Comparison of ENCODE assay signal across 8 cellular contexts in genomic region chr12:642633-643477, GRCh38. TPM values are rescaled to one million over a fixed set of nuclear protein-coding genes. Genes with fewer than 3 reads are reported as not detected.
DNase-seq lines count a peak whose midpoint lies in the region; ATAC-seq and TF ChIP-seq lines count a peak whose summit lies in the region.

No MANE protein-coding gene starts in this region.

- peak in 1 of 2 donors; percentile 56 for TF ChIP-seq POLR2A in Peyer's patch (IDR thresholded peaks at IDR 0.05)

- H3K27me3 ChIP-seq in Peyer's patch (no peaks in the 10 kb centered on the region), stomach smooth muscle (ENCODE audit: control insufficient read depth in 1 of 2, insufficient read depth in 2 of 2, low read length in 2 of 2) (no peaks in the 10 kb centered on the region)

- H3K27ac Mint-ChIP-seq in nephron progenitor cell, result no peak overlapping the region

- H3K4me1 ChIP-seq in Peyer's patch (peaks cover 0 to 9% (median 2%) of the 10 kb centered on the region in 4 donors), stomach smooth muscle (ENCODE audit: control insufficient read depth, insufficient read depth, low read length) (peaks cover 29% of the 10 kb centered on the region)

- H3K36me3 ChIP-seq in Peyer's patch (no peaks in the 10 kb centered on the region), stomach smooth muscle (ENCODE audit: control insufficient read depth in 2 of 2, insufficient read depth in 2 of 2, low read length in 2 of 2) (no peaks in the 10 kb centered on the region)

- peak overlapping the region; percentile 67 to 82 for H3K9ac ChIP-seq in stomach smooth muscle (ENCODE audit: low read length in 2 of 2)

- H3K36me3 Mint-ChIP-seq in nephron progenitor cell (ENCODE audit: low read depth), result no peaks in the 10 kb centered on the region

- TF ChIP-seq CTCF in AG09319 (IDR thresholded peaks at IDR 0.05; ENCODE audit: low read depth, low read length) (peak; percentile 27), Peyer's patch (IDR thresholded peaks at IDR 0.05) (peak; percentile 31 to 56 (median 50)), foreskin fibroblast (IDR thresholded peaks at IDR 0.05; ENCODE audit: low read depth, low read length) (peak; percentile 19), nephron progenitor cell (IDR thresholded peaks at IDR 0.05) (peak; percentile 36)

- no peaks in the 10 kb centered on the region for H3K9me3 ChIP-seq in Peyer's patch
- H3K9me3 ChIP-seq in stomach smooth muscle (ENCODE audit: control insufficient read depth in 2 of 2, low read length in 2 of 2), result no peaks in the 10 kb centered on the region

- peaks cover 7% of the 10 kb centered on the region for H3K9me3 Mint-ChIP-seq in nephron progenitor cell

- H3K4me3 Mint-ChIP-seq in nephron progenitor cell, result peak overlapping the region; percentile 76

- H3K27ac ChIP-seq in Peyer's patch, result peak overlapping the region; percentile 86 to 99 (median 98)
- H3K27ac ChIP-seq in stomach smooth muscle (ENCODE audit: low read length), result peak overlapping the region; percentile 74

- ATAC-seq in GM18907 (IDR thresholded peaks at IDR 0.05; ENCODE audit: unreplicated experiment), result peak; percentile 60
- ATAC-seq in HG03139 (IDR thresholded peaks at IDR 0.05; ENCODE audit: unreplicated experiment), result peak; percentile 66

- DNase-seq in AG09319 (ENCODE audit: extremely low read depth, low read depth) (peak; percentile 19), Peyer's patch (peak; percentile 83 to 93 (median 86)), foreskin fibroblast (peak; percentile 60 to 81), nephron progenitor cell (peak; percentile 75)
- peak; percentile 91 for DNase-seq in activated effector memory CD4-positive, alpha-beta T cell treated with anti-CD3 and anti-CD28 coated beads, Interleukin-2, amount 50 U/mL, for 16 hours

- no peaks in the 10 kb centered on the region for H3K27me3 Mint-ChIP-seq in nephron progenitor cell (ENCODE audit: low read depth, poor library complexity)

- peak overlapping the region; percentile 72 to 86 (median 80) for H3K4me3 ChIP-seq in Peyer's patch
- H3K4me3 ChIP-seq in foreskin fibroblast (ENCODE audit: low read depth in 1 of 2, low read length in 2 of 2), result peak overlapping the region; percentile 50 to 57
- peak overlapping the region; percentile 75 to 78 for H3K4me3 ChIP-seq in stomach smooth muscle (ENCODE audit: low read length in 2 of 2)

- peaks cover 36% of the 10 kb centered on the region for H3K4me1 Mint-ChIP-seq in nephron progenitor cell

RNA-seq across cellular contexts. Expression of gene NINJ2, which starts 20.4 kb away (rescaled TPM):
- 1 to 10 TPM in 3 of 4 donors, not detected in 1; 3.8 to 8.3 (median 5.2) TPM for total RNA-seq in Peyer's patch

Comparison
In these comparisons a context has a peak if more than half of its experiments do, and no peak if none do; other contexts are left out.
1. Peak in every context shown above with its lines: DNase-seq, ATAC-seq, H3K4me3 ChIP-seq and H3K27ac ChIP-seq.
2. DNase-seq: peak in every context shown above with its lines; median percentile 91 in activated effector memory CD4-positive, alpha-beta T cell treated with anti-CD3 and anti-CD28 coated beads, Interleukin-2, amount 50 U/mL, for 16 hours; 86 in Peyer's patch; 75 in nephron progenitor cell; 70 in foreskin fibroblast; 19 in AG09319.